ENCODE assay signal across 9 cellular contexts in genomic region chr2:102064679-102065674, GRCh38.
DNase-seq lines count a peak whose midpoint lies in the region; ATAC-seq and TF ChIP-seq lines count a peak whose summit lies in the region.
"Had no signal": no experiment of that assay in that cellular context is flagged by ENCODE, and none has a peak within 500 bp of the region (broad histone marks: within the 10 kb centered on the region; RNA-seq: fewer than 3 reads in every experiment).

No MANE protein-coding gene starts in this region.

- H3K36me3 ChIP-seq in colonic mucosa (no peaks in the 10 kb centered on the region), upper lobe of left lung (no peaks in the 10 kb centered on the region)

- H3K9me3 Mint-ChIP-seq in T-helper 1 cell treated with Interleukin-12 subunit alpha and Interleukin-12 subunit beta and Interleukin-4 antibody, amounts not matched to agents 30 μg/mL and 1 μg/mL, for 36 hours, result peaks cover 5% of the 10 kb centered on the region
- H3K9me3 Mint-ChIP-seq in mesothelial cell of epicardium, result peaks cover 4% of the 10 kb centered on the region
- H3K9me3 Mint-ChIP-seq in activated naive CD4-positive, alpha-beta T cell treated with anti-CD3 and anti-CD28 coated beads, Interleukin-2, amount 10 ng/mL, durations not matched to agents 7 days and 5 days, result peaks cover 3% of the 10 kb centered on the region
- no peaks in the 10 kb centered on the region for H3K9me3 Mint-ChIP-seq in activated naive CD8-positive, alpha-beta T cell treated with anti-CD3 and anti-CD28 coated beads, Interleukin-2, amount 50 U/mL, for 24 hours

- H3K9ac ChIP-seq in colonic mucosa (ENCODE audit: low read depth in 2 of 2, low read length in 2 of 2), result peak overlapping the region; percentile 28 to 39

- CTCF ChIA-PET in activated naive CD4-positive, alpha-beta T cell treated with anti-CD3 and anti-CD28 coated beads, Interleukin-2, amount 10 ng/mL, durations not matched to agents 7 days and 5 days (lab: Charles Lee), result interaction anchor here (0.6 to 1.3 kb wide), 2 partner anchors 15 to 57 kb away, joined by 3 to 4 read pairs; no protein-coding TSS in a partner anchor

- intact Hi-C loops in colonic mucosa (cut with DNase I), result no loop called here

- H3K9me3 ChIP-seq in colonic mucosa, result no peaks in the 10 kb centered on the region
- H3K9me3 ChIP-seq in upper lobe of left lung, result peaks cover 0 to 7% (median 2%) of the 10 kb centered on the region in 4 donors

- H3K4me1 Mint-ChIP-seq in T-helper 1 cell treated with Interleukin-12 subunit alpha and Interleukin-12 subunit beta and Interleukin-4 antibody, amounts not matched to agents 30 μg/mL and 1 μg/mL, for 36 hours (ENCODE audit: low read depth), result peaks cover 25% of the 10 kb centered on the region
- peaks cover 43% of the 10 kb centered on the region for H3K4me1 Mint-ChIP-seq in mesothelial cell of epicardium
- peaks cover 21% of the 10 kb centered on the region for H3K4me1 Mint-ChIP-seq in activated naive CD4-positive, alpha-beta T cell treated with anti-CD3 and anti-CD28 coated beads, Interleukin-2, amount 10 ng/mL, durations not matched to agents 7 days and 5 days
- H3K4me1 Mint-ChIP-seq in activated naive CD8-positive, alpha-beta T cell treated with anti-CD3 and anti-CD28 coated beads, Interleukin-2, amount 50 U/mL, for 24 hours, result peaks cover 30% of the 10 kb centered on the region

- no peak for TF ChIP-seq EP300 in upper lobe of left lung (IDR thresholded peaks at IDR 0.05)

- peak overlapping the region; percentile 26 for H3K27ac Mint-ChIP-seq in T-helper 1 cell treated with Interleukin-12 subunit alpha and Interleukin-12 subunit beta and Interleukin-4 antibody, amounts not matched to agents 30 μg/mL and 1 μg/mL, for 36 hours
- peak overlapping the region; percentile 63 for H3K27ac Mint-ChIP-seq in mesothelial cell of epicardium
- H3K27ac Mint-ChIP-seq in activated naive CD4-positive, alpha-beta T cell treated with anti-CD3 and anti-CD28 coated beads, Interleukin-2, amount 10 ng/mL, durations not matched to agents 7 days and 5 days, result no peak overlapping the region
- H3K27ac Mint-ChIP-seq in activated naive CD8-positive, alpha-beta T cell treated with anti-CD3 and anti-CD28 coated beads, Interleukin-2, amount 50 U/mL, for 24 hours, result no peak overlapping the region

- no peak for DNase-seq in T-helper 1 cell
- DNase-seq in colonic mucosa, result no peak
- DNase-seq in mesothelial cell of epicardium (ENCODE audit: low spot score in 2 of 2, unreplicated experiment in 2 of 2), result no peak
- no peak for DNase-seq in upper lobe of left lung
- no peak for DNase-seq in activated naive CD4-positive, alpha-beta T cell treated with anti-CD3 and anti-CD28 coated beads, Interleukin-2, amount 10 ng/mL, durations not matched to agents 7 days and 5 days
- no peak for DNase-seq in NCI-H1930 (lab: John Stamatoyannopoulos, UW)
- no peak for DNase-seq in activated naive CD8-positive, alpha-beta T cell treated with anti-CD3 and anti-CD28 coated beads, Interleukin-2, amount 50 U/mL, for 24 hours
- DNase-seq: NCI-H1105 treated with DMSO at 0.1 percent for 48 hours had no signal

- H3K4me1 ChIP-seq in colonic mucosa (peaks cover 11% of the 10 kb centered on the region), upper lobe of left lung (peaks cover 41 to 63% (median 56%) of the 10 kb centered on the region in 4 donors)

- TF ChIP-seq CTCF in colonic mucosa (IDR thresholded peaks at IDR 0.05) (no peak), mesothelial cell of epicardium (IDR thresholded peaks at IDR 0.05; ENCODE audit: unreplicated experiment) (no peak), upper lobe of left lung (IDR thresholded peaks at IDR 0.05) (no peak)

- WGBS in upper lobe of left lung, 2 donors, result 70 to 72% methylated on average over 16 to 17 of the region's 17 CpGs

- H3K4me3 Mint-ChIP-seq in T-helper 1 cell treated with Interleukin-12 subunit alpha and Interleukin-12 subunit beta and Interleukin-4 antibody, amounts not matched to agents 30 μg/mL and 1 μg/mL, for 36 hours, result no peak overlapping the region
- no peak overlapping the region for H3K4me3 Mint-ChIP-seq in mesothelial cell of epicardium
- no peak overlapping the region for H3K4me3 Mint-ChIP-seq in activated naive CD4-positive, alpha-beta T cell treated with anti-CD3 and anti-CD28 coated beads, Interleukin-2, amount 10 ng/mL, durations not matched to agents 7 days and 5 days
- H3K4me3 Mint-ChIP-seq in activated naive CD8-positive, alpha-beta T cell treated with anti-CD3 and anti-CD28 coated beads, Interleukin-2, amount 50 U/mL, for 24 hours, result no peak overlapping the region

- H3K27me3 ChIP-seq in colonic mucosa (no peaks in the 10 kb centered on the region), upper lobe of left lung (no peaks in the 10 kb centered on the region)

- no peaks in the 10 kb centered on the region for H3K36me3 Mint-ChIP-seq in T-helper 1 cell treated with Interleukin-12 subunit alpha and Interleukin-12 subunit beta and Interleukin-4 antibody, amounts not matched to agents 30 μg/mL and 1 μg/mL, for 36 hours (ENCODE audit: low read depth)
- H3K36me3 Mint-ChIP-seq in mesothelial cell of epicardium, result no peaks in the 10 kb centered on the region
- H3K36me3 Mint-ChIP-seq in activated naive CD4-positive, alpha-beta T cell treated with anti-CD3 and anti-CD28 coated beads, Interleukin-2, amount 10 ng/mL, durations not matched to agents 7 days and 5 days, result no peaks in the 10 kb centered on the region
- H3K36me3 Mint-ChIP-seq in activated naive CD8-positive, alpha-beta T cell treated with anti-CD3 and anti-CD28 coated beads, Interleukin-2, amount 50 U/mL, for 24 hours (ENCODE audit: low read depth), result no peaks in the 10 kb centered on the region

- H3K27ac ChIP-seq in colonic mucosa (peak overlapping the region; percentile 79), upper lobe of left lung (peak overlapping the region; percentile 86 to 96 (median 93))

- H3K4me3 ChIP-seq in colonic mucosa (no peak overlapping the region), upper lobe of left lung (no peak overlapping the region)

- H3K27me3 Mint-ChIP-seq in T-helper 1 cell treated with Interleukin-12 subunit alpha and Interleukin-12 subunit beta and Interleukin-4 antibody, amounts not matched to agents 30 μg/mL and 1 μg/mL, for 36 hours (ENCODE audit: low read depth), result peaks cover 5% of the 10 kb centered on the region
- no peaks in the 10 kb centered on the region for H3K27me3 Mint-ChIP-seq in mesothelial cell of epicardium (ENCODE audit: low read depth)
- H3K27me3 Mint-ChIP-seq in activated naive CD4-positive, alpha-beta T cell treated with anti-CD3 and anti-CD28 coated beads, Interleukin-2, amount 10 ng/mL, durations not matched to agents 7 days and 5 days, result no peaks in the 10 kb centered on the region
- peaks cover 3% of the 10 kb centered on the region for H3K27me3 Mint-ChIP-seq in activated naive CD8-positive, alpha-beta T cell treated with anti-CD3 and anti-CD28 coated beads, Interleukin-2, amount 50 U/mL, for 24 hours

- TF ChIP-seq POLR2A in upper lobe of left lung (IDR thresholded peaks at IDR 0.05), result no peak

- ATAC-seq in upper lobe of left lung (ENCODE audit: low FRiP score in 2 of 2), result no peak
- no peak for ATAC-seq in activated naive CD8-positive, alpha-beta T cell treated with anti-CD3 and anti-CD28 coated beads, Interleukin-2, amount 50 U/mL, for 24 hours

Comparison
In these comparisons a context has a peak if more than half of its experiments do, and no peak if none do; other contexts are left out.
1. H3K27ac Mint-ChIP-seq: peak in T-helper 1 cell treated with Interleukin-12 subunit alpha and Interleukin-12 subunit beta and Interleukin-4 antibody, amounts not matched to agents 30 μg/mL and 1 μg/mL, for 36 hours (single experiment) and mesothelial cell of epicardium (single experiment); none in activated naive CD4-positive, alpha-beta T cell treated with anti-CD3 and anti-CD28 coated beads, Interleukin-2, amount 10 ng/mL, durations not matched to agents 7 days and 5 days (single experiment) and activated naive CD8-positive, alpha-beta T cell treated with anti-CD3 and anti-CD28 coated beads, Interleukin-2, amount 50 U/mL, for 24 hours (single experiment).